ENCODE assay signal across 23 cellular contexts in genomic region chr15:35886765-35887164, GRCh38.
DNase-seq lines count a peak whose midpoint lies in the region; ATAC-seq and TF ChIP-seq lines count a peak whose summit lies in the region.
"Had no signal": no experiment of that assay in that cellular context is flagged by ENCODE, and none has a peak within 500 bp of the region (broad histone marks: within the 10 kb centered on the region; RNA-seq: fewer than 3 reads in every experiment).

No MANE protein-coding gene starts in this region.

- H3K36me3 ChIP-seq in HCT116 (ENCODE audit: control insufficient read depth in 1 of 2, insufficient read depth in 2 of 2, low read length in 2 of 2): no peaks in the 10 kb centered on the region
- H3K36me3 ChIP-seq: tibial nerve had no signal

- ATAC-seq in HCT116 (no peak), GM21360 (IDR thresholded peaks at IDR 0.05; ENCODE audit: unreplicated experiment) (no peak)
- ATAC-seq: activated CD4-positive, alpha-beta T cell treated with anti-CD3 and anti-CD28 coated beads for 36 hours; activated naive CD4-positive, alpha-beta T cell treated with anti-CD3 and anti-CD28 coated beads, Interleukin-2, amount 50 U/mL, for 72 hours; CD8-positive, alpha-beta T cell; left colon; psoas muscle; Right ventricle myocardium inferior; stimulated activated naive CD8-positive, alpha-beta T cell treated with anti-CD3 and anti-CD28 coated beads, Interleukin-15, Interleukin-2, amounts not matched to agents 100 U/mL and 50 U/mL, for 24 hours had no signal

- H3K79me2 ChIP-seq in HCT116 (ENCODE audit: insufficient read depth, low read length): no peaks in the 10 kb centered on the region

- DNase-seq in HCT116 (ENCODE audit: low read depth, low spot score): no peak
- DNase-seq in RPMI7951 (ENCODE audit: low read depth): peak; percentile 17
- DNase-seq in dermis microvascular lymphatic vessel endothelial cell (ENCODE audit: low read depth in 2 of 2): peak; percentile 14 to 63
- peak; percentile 65 to 70 for DNase-seq in lung microvascular endothelial cell (ENCODE audit: low read depth in 2 of 2)
- no peak for DNase-seq in germinal center (ENCODE audit: low spot score)
- no peak for DNase-seq in stimulated activated naive CD4-positive, alpha-beta T cell treated with Interleukin-2 at 50 U/mL for 16 hours (lab: John Stamatoyannopoulos, UW)
- no peak for DNase-seq in lower leg skin (ENCODE audit: low spot score in 2 of 2)
- DNase-seq: activated CD4-positive, alpha-beta T cell treated with anti-CD3 and anti-CD28 coated beads for 36 hours; CD8-positive, alpha-beta T cell; cortex of kidney; DMS79; H7; left colon; NCI-H1417 treated with DMSO at 0.1 percent for 48 hours; NCI-H524 treated with DMSO at 0.1 percent for 48 hours; nephron progenitor cell; psoas muscle; small intestine; stimulated activated naive CD8-positive, alpha-beta T cell treated with anti-CD3 and anti-CD28 coated beads, Interleukin-15, Interleukin-2, amounts not matched to agents 100 U/mL and 50 U/mL, for 24 hours had no signal

- H3K9me2 ChIP-seq in HCT116 (ENCODE audit: insufficient read depth): no peaks in the 10 kb centered on the region

- TF ChIP-seq POLR2A in HCT116 (IDR thresholded peaks at IDR 0.05; ENCODE audit: borderline replicate concordance, extremely low read depth, insufficient read depth, insufficient read length) (no peak), lower leg skin (IDR thresholded peaks at IDR 0.05) (no peak)

- H3K4me2 ChIP-seq in HCT116 (ENCODE audit: low read length): peak overlapping the region; percentile 37; the same call in 1 of the 2 replicates

- TF ChIP-seq CTCF in HCT116 (IDR thresholded peaks at IDR 0.05 in 2 of 3, conservative IDR thresholded peaks at IDR 0.05 in 1 of 3; ENCODE audit: borderline replicate concordance in 1 of 3, insufficient read depth in 1 of 3, low read depth in 2 of 3, low read length in 2 of 3) (no peak), lower leg skin (IDR thresholded peaks at IDR 0.05) (no peak)

- no peaks in the 10 kb centered on the region for H3K9me3 ChIP-seq in HCT116 (ENCODE audit: control insufficient read depth in 1 of 2, insufficient read depth in 1 of 2, low read depth in 1 of 2, low read length in 2 of 2)
- H3K9me3 ChIP-seq: psoas muscle, tibial nerve had no signal

- H3K27me3 ChIP-seq in HCT116 (ENCODE audit: insufficient read depth, low read length): no peaks in the 10 kb centered on the region
- H3K27me3 ChIP-seq: tibial nerve had no signal

- no peak for TF ChIP-seq RAD21 in HCT116 (IDR thresholded peaks at IDR 0.05; ENCODE audit: low read depth)

- H3K4me3 ChIP-seq in HCT116 (replicated peaks in 1 of 2; ENCODE audit: low read depth in 1 of 2, low read length in 2 of 2): no peak overlapping the region
- no peak overlapping the region for H3K4me3 ChIP-seq in lower leg skin (ENCODE audit: low read depth, poor library complexity, severe bottlenecking)
- H3K4me3 ChIP-seq: psoas muscle, tibial nerve had no signal

- H2AFZ ChIP-seq in HCT116 (ENCODE audit: low read depth, low read length, poor library complexity, severe bottlenecking): peak overlapping the region; percentile 62

- CTCF ChIA-PET in HCT116 (lab: Charles Lee): no interaction called here

- BruUV-seq in HCT116 (replicated peaks; lab: Mats Ljungman, UMichigan): no TSS peak

- intact Hi-C loops in HCT116 (cut with micrococcal nuclease): no loop called here
- intact Hi-C loops in lower leg skin (cut with DNase I; ENCODE audit: low total_unique reads): no loop called here

- RAD21 ChIA-PET in HCT116 (lab: Charles Lee; ENCODE audit: low non-redundant PET in 1 of 2, low total read pairs in 2 of 2, uncharacterized antibody in 2 of 2, unreplicated experiment in 2 of 2): no interaction called here

- H3K4me1 ChIP-seq in HCT116 (ENCODE audit: control insufficient read depth in 1 of 2, insufficient read depth in 2 of 2, low read length in 2 of 2): peaks cover 6 to 8% of the 10 kb centered on the region in 2 experiments; a peak in 3 of 4 replicates
- H3K4me1 ChIP-seq: psoas muscle, tibial nerve had no signal

- no peak overlapping the region for H3K9ac ChIP-seq in HCT116 (ENCODE audit: low read length)

- H4K20me1 ChIP-seq in HCT116 (ENCODE audit: insufficient read depth): no peaks in the 10 kb centered on the region

- POLR2A ChIA-PET in HCT116 (lab: Charles Lee): no interaction called here

- H3K27ac ChIP-seq in HCT116 (ENCODE audit: low read depth, low read length): no peak overlapping the region
- H3K27ac ChIP-seq: psoas muscle, tibial nerve had no signal

TF ChIP-seq in HCT116, 20 proteins besides CTCF, POLR2A, EP300 and RAD21:
- no peak for TF ChIP-seq ZBTB33 (IDR thresholded peaks at IDR 0.05; ENCODE audit: extremely low read depth, insufficient replicate concordance, low read length)
- TF ChIP-seq EZH2phosphoT487 (IDR thresholded peaks at IDR 0.05; ENCODE audit: borderline replicate concordance): no peak
- TF ChIP-seq ZNF274 (IDR thresholded peaks at IDR 0.05; ENCODE audit: low read depth, low read length): no peak
- TF ChIP-seq MAX (IDR thresholded peaks at IDR 0.05): no peak
- TF ChIP-seq SRF (IDR thresholded peaks at IDR 0.05; ENCODE audit: low read depth): no peak
- no peak for TF ChIP-seq ZFX (IDR thresholded peaks at IDR 0.05)
- no peak for TF ChIP-seq CBX3 (IDR thresholded peaks at IDR 0.05; ENCODE audit: low read depth)
- no peak for TF ChIP-seq YY1 (IDR thresholded peaks at IDR 0.05; ENCODE audit: extremely low read depth, insufficient replicate concordance, low read depth, low read length)
- TF ChIP-seq POLR2AphosphoS5 (IDR thresholded peaks at IDR 0.05; ENCODE audit: low read depth, low read length): no peak
- TF ChIP-seq ATF3 (IDR thresholded peaks at IDR 0.05): no peak
- no peak for TF ChIP-seq SIN3A (IDR thresholded peaks at IDR 0.05; ENCODE audit: low read depth)
- no peak for TF ChIP-seq EZH2 (IDR thresholded peaks at IDR 0.05)
- TF ChIP-seq REST (IDR thresholded peaks at IDR 0.05; ENCODE audit: low read depth): no peak
TF ChIP-seq in HCT116: peak in this region for 0.

Comparison
In these comparisons a context has a peak if more than half of its experiments do, and no peak if none do; other contexts are left out.
1. DNase-seq: peak in RPMI7951 (single experiment), dermis microvascular lymphatic vessel endothelial cell (2 of 2) and lung microvascular endothelial cell (2 of 2); none in HCT116 (single experiment), germinal center (single experiment), stimulated activated naive CD4-positive, alpha-beta T cell treated with Interleukin-2 at 50 U/mL for 16 hours (single experiment) and lower leg skin (0 of 2).